In genomic region chr6:28402197-28402596, GRCh38 we compare ENCODE assay signal across 23 cellular contexts.
"Had no signal": no experiment of that assay in that cellular context is flagged by ENCODE, and none has a peak within 500 bp of the region (broad histone marks: within the 10 kb centered on the region; RNA-seq: fewer than 3 reads in every experiment).

No MANE protein-coding gene starts in this region.

- H3K4me3 Mint-ChIP-seq: activated CD8-positive, alpha-beta T cell treated with anti-CD3 and anti-CD28 coated beads, Interleukin-2, amount 10 ng/mL, durations not matched to agents 7 days and 5 days; activated naive CD8-positive, alpha-beta T cell treated with anti-CD3 and anti-CD28 coated beads for 36 hours; immature natural killer cell; mesothelial cell of epicardium had no signal

- H3K27ac Mint-ChIP-seq: activated CD8-positive, alpha-beta T cell treated with anti-CD3 and anti-CD28 coated beads, Interleukin-2, amount 10 ng/mL, durations not matched to agents 7 days and 5 days; activated naive CD8-positive, alpha-beta T cell treated with anti-CD3 and anti-CD28 coated beads for 36 hours; immature natural killer cell; mesothelial cell of epicardium; naive thymus-derived CD8-positive, alpha-beta T cell had no signal

- H3K27ac ChIP-seq: coronary artery, esophagus muscularis mucosa, hepatocyte, pancreas, psoas muscle, right atrium auricular region, spleen, tibial artery had no signal

- H2AFZ ChIP-seq: hepatocyte had no signal

- ATAC-seq: activated CD8-positive, alpha-beta T cell treated with anti-CD3 and anti-CD28 coated beads, Interleukin-2, amount 10 ng/mL, durations not matched to agents 7 days and 5 days; left ventricle myocardium superior; naive thymus-derived CD8-positive, alpha-beta T cell; pancreas; psoas muscle had no signal

- H3K9me3 ChIP-seq: esophagus muscularis mucosa, pancreas, psoas muscle, right atrium auricular region, tibial artery had no signal

- H3K4me1 ChIP-seq: psoas muscle had no signal

- H3K9me3 Mint-ChIP-seq: activated naive CD8-positive, alpha-beta T cell treated with anti-CD3 and anti-CD28 coated beads for 36 hours; mesothelial cell of epicardium had no signal

- H3K4me2 ChIP-seq: hepatocyte had no signal

- H3K4me3 ChIP-seq: coronary artery, esophagus muscularis mucosa, hepatocyte, pancreas, psoas muscle, right atrium auricular region, spleen, tibial artery had no signal

- H3K27me3 ChIP-seq: hepatocyte, right atrium auricular region, tibial artery had no signal

- H3K36me3 ChIP-seq: esophagus muscularis mucosa, pancreas, right atrium auricular region had no signal

- DNase-seq: activated CD4-positive, alpha-beta T cell treated with anti-CD3 and anti-CD28 coated beads for 1 hour; activated CD4-positive, alpha-beta T cell treated with anti-CD3 and anti-CD28 coated beads, Interleukin-2, amount 50 U/mL, for 1 hour; activated CD8-positive, alpha-beta T cell treated with anti-CD3 and anti-CD28 coated beads, Interleukin-2, amount 10 ng/mL, durations not matched to agents 7 days and 5 days; activated naive CD8-positive, alpha-beta T cell treated with anti-CD3 and anti-CD28 coated beads for 36 hours; amygdala; cerebellar nuclear complex; glutamatergic neuron; immature natural killer cell; kidney glomerular epithelial cell; left ventricle myocardium superior; mammary epithelial cell; naive thymus-derived CD8-positive, alpha-beta T cell; pancreas; psoas muscle; spleen; stimulated activated CD4-positive, alpha-beta T cell treated with anti-CD3 and anti-CD28 coated beads, Interleukin-4, amount 100 ng/mL, for 24 hours; stimulated activated naive CD4-positive, alpha-beta T cell treated with Interleukin-2 at 50 U/mL for 16 hours; tibial artery had no signal
